In the genomic region with DNA sequence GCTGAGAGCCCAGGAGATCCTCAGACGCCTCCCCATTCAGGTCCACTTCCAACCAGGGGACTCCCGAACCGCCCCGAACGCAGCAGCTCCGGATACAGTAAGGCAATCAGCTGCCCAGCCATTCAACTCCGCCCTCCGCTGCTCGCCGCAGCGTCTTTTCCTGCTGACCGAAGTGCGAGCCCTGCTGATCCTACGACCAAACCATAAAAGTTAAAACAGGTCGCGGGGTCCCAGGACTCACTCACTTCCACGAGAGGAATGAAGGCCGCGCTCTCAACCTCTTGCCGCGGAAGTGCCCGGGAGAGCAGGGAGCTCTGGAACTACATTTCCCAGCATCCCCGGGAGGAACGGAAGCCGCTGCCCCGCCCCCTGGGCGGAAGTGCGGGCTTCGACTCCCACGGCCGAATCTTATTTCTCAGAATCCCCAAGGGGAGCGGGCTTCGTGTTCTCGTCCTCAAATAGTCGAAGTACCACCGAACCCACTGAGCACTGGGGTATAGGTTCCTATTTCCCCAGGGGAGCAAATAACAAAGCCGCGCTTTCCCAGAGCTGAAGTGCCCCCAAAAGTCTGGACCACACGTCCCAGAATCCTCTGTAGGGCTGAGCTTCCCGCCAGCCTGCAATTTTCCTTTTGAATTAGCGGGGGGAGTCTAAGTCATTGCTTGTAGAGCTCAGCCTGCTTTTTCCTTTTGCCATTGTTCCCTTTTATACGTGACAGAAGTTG, we compare ENCODE assay signal across 8 cellular contexts.
DNase-seq lines count a peak whose midpoint lies in the region; ATAC-seq lines count a peak whose summit lies in the region.

A gene (minus strand): TSS at position 298 of the 724 bp plus-strand sequence. CDS start 13,097 bp downstream, outside the sequence.

- peak; percentile 77 to 79 for DNase-seq in AML-193 (lab: John Stamatoyannopoulos, UW)
- DNase-seq in GM19238 (ENCODE audit: insufficient read length, low spot score) = peak; percentile 86
- peak; percentile 82 to 85 for DNase-seq in NCI-H524 (lab: John Stamatoyannopoulos, UW)
- peak; percentile 86 to 88 for DNase-seq in activated CD4-positive, alpha-beta T cell treated with anti-CD3 and anti-CD28 coated beads for 4 hours
- peak; percentile 87 for DNase-seq in kidney tubule cell (ENCODE audit: low spot score)
- DNase-seq in stimulated activated CD4-positive, alpha-beta T cell treated with anti-CD3 and anti-CD28 coated beads, Interleukin-1b, Interleukin-23, amount 100 ng/mL, for 24 hours (ENCODE audit: low read depth in 4 of 4, low spot score in 1 of 4) = peak; percentile 70 to 85 (median 76)

- H3K27ac ChIP-seq in cingulate gyrus (ENCODE audit: low read depth, low read length) = peak within 1 kb of the TSS; percentile 86

- peak; percentile 86 for ATAC-seq in HG03442 (IDR thresholded peaks at IDR 0.05; ENCODE audit: unreplicated experiment)

Comparison
In these comparisons a context has a peak if more than half of its experiments do, and no peak if none do; other contexts are left out.
1. Peak in every context shown above with its lines: DNase-seq, ATAC-seq and H3K27ac ChIP-seq.